17 cellular contexts compared by ENCODE assay signal in the genomic region with DNA sequence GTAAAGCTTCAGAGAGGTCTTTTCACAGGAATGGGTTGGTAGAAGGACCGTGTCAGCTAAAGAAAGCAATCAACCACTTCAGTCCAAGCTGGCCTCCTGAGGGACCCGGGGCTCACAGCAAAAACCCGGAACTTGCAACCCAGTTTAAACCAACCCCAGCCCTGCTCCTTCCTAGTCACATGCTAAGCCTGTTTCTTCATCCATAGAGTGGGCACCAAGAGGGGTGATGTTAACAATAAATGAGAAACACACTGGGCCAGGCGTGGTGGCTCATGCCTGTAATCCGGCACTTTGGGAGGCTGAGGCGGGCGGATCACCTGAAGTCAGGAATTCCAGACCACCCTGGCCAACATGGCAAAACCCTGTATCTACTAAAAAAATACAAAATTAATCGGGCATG. TPM values are rescaled to one million over a fixed set of nuclear protein-coding genes. Genes with fewer than 3 reads are reported as not detected.
DNase-seq lines count a peak whose midpoint lies in the region; ATAC-seq and TF ChIP-seq lines count a peak whose summit lies in the region.
"Had no signal": no experiment of that assay in that cellular context is flagged by ENCODE, and none has a peak within 500 bp of the region (broad histone marks: within the 10 kb centered on the region; RNA-seq: fewer than 3 reads in every experiment).

No MANE protein-coding gene starts in this region.

- peaks cover 5% of the 10 kb centered on the region for H3K36me3 ChIP-seq in left ventricle myocardium inferior
- H3K36me3 ChIP-seq in ovary = no peaks in the 10 kb centered on the region
- H3K36me3 ChIP-seq in upper lobe of right lung = no peaks in the 10 kb centered on the region
- H3K36me3 ChIP-seq: colonic mucosa had no signal

- TF ChIP-seq CTCF in left ventricle myocardium inferior (IDR thresholded peaks at IDR 0.05; ENCODE audit: borderline replicate concordance) (no peak), chondrocyte (IDR thresholded peaks at IDR 0.05) (no peak), ovary (IDR thresholded peaks at IDR 0.05) (no peak), upper lobe of right lung (IDR thresholded peaks at IDR 0.05) (no peak)

- H3K4me1 ChIP-seq in left ventricle myocardium inferior (peaks cover 25% of the 10 kb centered on the region), ovary (ENCODE audit: insufficient read depth) (peaks cover 8% of the 10 kb centered on the region), upper lobe of right lung (peaks cover 15% of the 10 kb centered on the region)
- H3K4me1 ChIP-seq: colonic mucosa had no signal

- WGBS in ovary, 3 donors = 93 to 95% (median 94%) methylated on average over 8 of the region's 8 CpGs

- no peak for TF ChIP-seq POLR2A in ovary (IDR thresholded peaks at IDR 0.05)

- H3K27ac ChIP-seq in left ventricle myocardium inferior (replicated peaks) (peak overlapping the region; percentile 92), ovary (peak overlapping the region; percentile 24 to 69), upper lobe of right lung (peak overlapping the region; percentile 74)
- H3K27ac ChIP-seq: colonic mucosa, VCaP had no signal

- ATAC-seq in upper lobe of right lung (peak; percentile 17), GM21447 (IDR thresholded peaks at IDR 0.05; ENCODE audit: unreplicated experiment) (no peak)
- ATAC-seq: T-cell had no signal

- DNase-seq in left ventricle myocardium inferior (no peak), cardiac septum (ENCODE audit: low spot score) (no peak), chondrocyte (ENCODE audit: low spot score) (no peak), ovary (peak in 1 of 5 donors; percentile 32), upper lobe of right lung (no peak), iPS-NIHi7 (ENCODE audit: extremely low spot score) (no peak)
- DNase-seq in activated naive CD4-positive, alpha-beta T cell treated with anti-CD3 and anti-CD28 coated beads for 36 hours = no peak
- DNase-seq: activated naive CD4-positive, alpha-beta T cell treated with Interleukin-2 at 50 U/mL for 16 hours; foreskin melanocyte; naive thymus-derived CD4-positive, alpha-beta T cell had no signal

- TF ChIP-seq EP300 in ovary (IDR thresholded peaks at IDR 0.05) = no peak

- no peak overlapping the region for H3K4me3 ChIP-seq in left ventricle myocardium inferior
- H3K4me3 ChIP-seq in ovary = no peak overlapping the region
- no peak overlapping the region for H3K4me3 ChIP-seq in upper lobe of right lung
- H3K4me3 ChIP-seq: colonic mucosa had no signal

- no peaks in the 10 kb centered on the region for H3K27me3 Mint-ChIP-seq in chondrocyte (ENCODE audit: low read depth)
- no peaks in the 10 kb centered on the region for H3K27me3 Mint-ChIP-seq in activated naive CD4-positive, alpha-beta T cell treated with anti-CD3 and anti-CD28 coated beads for 36 hours (ENCODE audit: low read depth)
- H3K27me3 Mint-ChIP-seq: IgD-negative memory B cell, T-cell had no signal

- H3K27me3 ChIP-seq in left ventricle myocardium inferior (ENCODE audit: low read depth) = no peaks in the 10 kb centered on the region
- no peaks in the 10 kb centered on the region for H3K27me3 ChIP-seq in ovary
- H3K27me3 ChIP-seq in upper lobe of right lung = no peaks in the 10 kb centered on the region
- H3K27me3 ChIP-seq: colonic mucosa had no signal

- no peak overlapping the region for H3K4me3 Mint-ChIP-seq in chondrocyte (ENCODE audit: unreplicated experiment)
- no peak overlapping the region for H3K4me3 Mint-ChIP-seq in activated naive CD4-positive, alpha-beta T cell treated with anti-CD3 and anti-CD28 coated beads for 36 hours
- H3K4me3 Mint-ChIP-seq: CD4-positive, CD25-positive, alpha-beta regulatory T cell; IgD-negative memory B cell; naive thymus-derived CD4-positive, alpha-beta T cell; T-cell had no signal

- CTCF ChIA-PET in activated naive CD4-positive, alpha-beta T cell treated with anti-CD3 and anti-CD28 coated beads for 36 hours (lab: Charles Lee) = no interaction called here

- intact Hi-C loops in left ventricle myocardium inferior (cut with micrococcal nuclease) (no loop called here), cardiac septum (cut with DNase I) (no loop called here), ovary (cut with DNase I) (no loop called here), upper lobe of right lung (cut with DNase I) (no loop called here)
- intact Hi-C loops in activated naive CD4-positive, alpha-beta T cell treated with anti-CD3 and anti-CD28 coated beads for 36 hours (cut with micrococcal nuclease) = no loop called here

- no peaks in the 10 kb centered on the region for H3K9me3 Mint-ChIP-seq in chondrocyte (ENCODE audit: low read depth)
- H3K9me3 Mint-ChIP-seq in activated naive CD4-positive, alpha-beta T cell treated with anti-CD3 and anti-CD28 coated beads for 36 hours = no peaks in the 10 kb centered on the region
- H3K9me3 Mint-ChIP-seq: CD4-positive, CD25-positive, alpha-beta regulatory T cell; IgD-negative memory B cell; naive thymus-derived CD4-positive, alpha-beta T cell; T-cell had no signal

- H3K4me1 Mint-ChIP-seq in chondrocyte (ENCODE audit: low read depth) = peaks cover 11% of the 10 kb centered on the region
- H3K4me1 Mint-ChIP-seq in activated naive CD4-positive, alpha-beta T cell treated with anti-CD3 and anti-CD28 coated beads for 36 hours (ENCODE audit: low read depth) = no peaks in the 10 kb centered on the region
- H3K4me1 Mint-ChIP-seq: CD4-positive, CD25-positive, alpha-beta regulatory T cell had no signal

- no peaks in the 10 kb centered on the region for H3K9me3 ChIP-seq in left ventricle myocardium inferior (replicated peaks)
- no peaks in the 10 kb centered on the region for H3K9me3 ChIP-seq in ovary
- H3K9me3 ChIP-seq in upper lobe of right lung = no peaks in the 10 kb centered on the region
- H3K9me3 ChIP-seq: colonic mucosa had no signal

- H3K27ac Mint-ChIP-seq in chondrocyte (ENCODE audit: unreplicated experiment) = peak overlapping the region; percentile 46
- H3K27ac Mint-ChIP-seq in activated naive CD4-positive, alpha-beta T cell treated with anti-CD3 and anti-CD28 coated beads for 36 hours = no peak overlapping the region
- H3K27ac Mint-ChIP-seq: CD4-positive, CD25-positive, alpha-beta regulatory T cell; IgD-negative memory B cell; naive thymus-derived CD4-positive, alpha-beta T cell; T-cell had no signal

- H3K36me3 Mint-ChIP-seq in chondrocyte (ENCODE audit: low read depth) = no peaks in the 10 kb centered on the region
- H3K36me3 Mint-ChIP-seq in activated naive CD4-positive, alpha-beta T cell treated with anti-CD3 and anti-CD28 coated beads for 36 hours (ENCODE audit: low read depth) = no peaks in the 10 kb centered on the region
- H3K36me3 Mint-ChIP-seq: CD4-positive, CD25-positive, alpha-beta regulatory T cell; naive thymus-derived CD4-positive, alpha-beta T cell; T-cell had no signal

RNA-seq across cellular contexts. Expression of a gene that starts 12.1 kb away (rescaled TPM):
- total RNA-seq in left ventricle myocardium inferior (not detected), cardiac septum (not detected), chondrocyte (not detected in 3 replicates), ovary (1 to 10 TPM in 1 of 7 donors, under 1 TPM in 6; 0.15 to 1.1 (median 0.24) TPM), upper lobe of right lung (1.1 TPM)
- under 1 TPM; 0.04 to 0.10 TPM for polyA plus RNA-seq in ovary
- not detected for total RNA-seq in activated naive CD4-positive, alpha-beta T cell treated with anti-CD3 and anti-CD28 coated beads for 36 hours
- total RNA-seq: CD4-positive, CD25-positive, alpha-beta regulatory T cell; T-cell had no signal
- polyA plus RNA-seq: CD4-positive, CD25-positive, alpha-beta regulatory T cell; IgD-negative memory B cell; liver; naive thymus-derived CD4-positive, alpha-beta T cell had no signal
